In the genomic region with DNA sequence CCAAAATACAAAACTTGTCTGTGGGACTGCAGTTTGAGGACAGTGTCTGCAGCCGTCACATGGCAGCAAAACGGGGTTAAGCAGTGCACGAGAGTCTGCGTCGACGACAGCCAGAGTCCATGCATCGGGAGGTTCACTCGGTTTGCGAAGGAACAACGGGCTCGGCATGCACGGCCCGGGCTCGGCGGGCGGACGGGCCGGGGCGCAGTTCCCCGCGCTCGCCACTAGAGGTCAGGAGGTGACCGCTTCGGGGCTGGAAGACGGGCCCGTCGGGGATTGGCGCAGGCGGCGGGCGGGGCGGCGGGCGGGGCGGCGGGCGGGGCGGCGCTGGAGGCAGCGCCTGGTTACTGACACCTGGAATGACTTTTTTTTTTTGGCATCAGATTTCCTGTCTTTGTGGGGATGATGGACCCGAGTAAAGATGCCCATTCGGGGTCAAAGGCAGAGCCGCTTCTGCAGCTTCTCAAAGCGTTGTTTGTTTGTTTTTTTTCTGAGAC, we compare ENCODE assay signal across 8 cellular contexts. TPM values are rescaled to one million over a fixed set of nuclear protein-coding genes. Genes with fewer than 3 reads are reported as not detected.
A peak's percentile ranks its signal among the peaks of the same experiment; 100 is the strongest.
DNase-seq lines count a peak whose midpoint lies in the region; ATAC-seq, FAIRE-seq and TF ChIP-seq lines count a peak whose summit lies in the region.

No MANE protein-coding gene starts in this region.

- intact Hi-C loops in activated CD4-positive, alpha-beta T cell treated with anti-CD3 and anti-CD28 coated beads, Interleukin-2, amount 10 ng/mL, durations not matched to agents 24 days and 14 days (cut with micrococcal nuclease): loop anchor here (2.0 to 5.0 kb wide), 3 partner anchors 243 to 838 kb away; no protein-coding TSS in a partner anchor

- H3K4me3 ChIP-seq in liver (ENCODE audit: low read depth in 1 of 3, low read length in 3 of 3): no peak overlapping the region

- peaks cover 0 to 3% (median 2%) of the 10 kb centered on the region in 4 donors for H3K4me1 ChIP-seq in liver (ENCODE audit: control insufficient read depth in 4 of 4, insufficient read depth in 4 of 4, low read length in 3 of 4)

- H3K36me3 Mint-ChIP-seq in activated CD4-positive, alpha-beta T cell treated with anti-CD3 and anti-CD28 coated beads, Interleukin-2, amount 10 ng/mL, durations not matched to agents 24 days and 14 days (ENCODE audit: low read depth): no peaks in the 10 kb centered on the region
- H3K36me3 Mint-ChIP-seq in chondrocyte (ENCODE audit: low read depth): no peaks in the 10 kb centered on the region

- no peak for ATAC-seq in GM21381 (IDR thresholded peaks at IDR 0.05; ENCODE audit: unreplicated experiment)

- H3K4me1 Mint-ChIP-seq in activated CD4-positive, alpha-beta T cell treated with anti-CD3 and anti-CD28 coated beads, Interleukin-2, amount 10 ng/mL, durations not matched to agents 24 days and 14 days: peaks cover 5% of the 10 kb centered on the region
- H3K4me1 Mint-ChIP-seq in chondrocyte (ENCODE audit: low read depth): peaks cover 2% of the 10 kb centered on the region

- H3K27me3 ChIP-seq in liver (ENCODE audit: control insufficient read depth in 4 of 4, insufficient read depth in 4 of 4, low read length in 3 of 4): no peaks in the 10 kb centered on the region

- no peak overlapping the region for H3K27ac ChIP-seq in liver (ENCODE audit: low read depth in 1 of 2, low read length in 2 of 2)

- TF ChIP-seq CTCF in chondrocyte (IDR thresholded peaks at IDR 0.05) (peak; percentile 86), liver (IDR thresholded peaks at IDR 0.05; ENCODE audit: low read depth, low read length, missing input control) (peak; percentile 97)

- peak; percentile 81 to 88 for TF ChIP-seq RAD21 in liver (IDR thresholded peaks at IDR 0.05)

- TF ChIP-seq POLR2A in H54 (IDR thresholded peaks at IDR 0.05; ENCODE audit: low read depth, low read length): no peak

- no peaks in the 10 kb centered on the region for H3K9me3 Mint-ChIP-seq in activated CD4-positive, alpha-beta T cell treated with anti-CD3 and anti-CD28 coated beads, Interleukin-2, amount 10 ng/mL, durations not matched to agents 24 days and 14 days
- no peaks in the 10 kb centered on the region for H3K9me3 Mint-ChIP-seq in chondrocyte (ENCODE audit: low read depth)

- DNase-seq in C1 segment of cervical spinal cord (lab: John Stamatoyannopoulos, UW) (peak; percentile 15 to 87 (median 49)), H54 (ENCODE audit: insufficient read length, low spot score) (peak; percentile 92), NCI-H2227 treated with DMSO at 0.1 percent for 48 hours (lab: John Stamatoyannopoulos, UW) (peak; percentile 41), chondrocyte (ENCODE audit: low spot score) (peak; percentile 80)
- peak; percentile 97 for DNase-seq in activated CD4-positive, alpha-beta T cell treated with anti-CD3 and anti-CD28 coated beads, Interleukin-2, amount 10 ng/mL, durations not matched to agents 24 days and 14 days
- DNase-seq in stimulated activated CD4-positive, alpha-beta T cell treated with anti-CD3 and anti-CD28 coated beads, Interleukin-4, amount 100 ng/mL, for 24 hours: peak; percentile 88

- no peak overlapping the region for H3K9ac ChIP-seq in liver (ENCODE audit: low read depth in 1 of 2, low read length in 2 of 2)

- no peak overlapping the region for H3K4me3 Mint-ChIP-seq in activated CD4-positive, alpha-beta T cell treated with anti-CD3 and anti-CD28 coated beads, Interleukin-2, amount 10 ng/mL, durations not matched to agents 24 days and 14 days
- H3K4me3 Mint-ChIP-seq in chondrocyte (ENCODE audit: unreplicated experiment): no peak overlapping the region

- FAIRE-seq in H54 (lab: Jason Lieb, UNC): no peak

- H3K27ac Mint-ChIP-seq in activated CD4-positive, alpha-beta T cell treated with anti-CD3 and anti-CD28 coated beads, Interleukin-2, amount 10 ng/mL, durations not matched to agents 24 days and 14 days: no peak overlapping the region
- no peak overlapping the region for H3K27ac Mint-ChIP-seq in chondrocyte (ENCODE audit: unreplicated experiment)

- peaks cover 7% of the 10 kb centered on the region for H3K27me3 Mint-ChIP-seq in activated CD4-positive, alpha-beta T cell treated with anti-CD3 and anti-CD28 coated beads, Interleukin-2, amount 10 ng/mL, durations not matched to agents 24 days and 14 days
- peaks cover 6% of the 10 kb centered on the region for H3K27me3 Mint-ChIP-seq in chondrocyte (ENCODE audit: low read depth)

- no peaks in the 10 kb centered on the region for H3K9me3 ChIP-seq in liver (ENCODE audit: control insufficient read depth in 4 of 4, low read length in 3 of 4)

- WGBS in liver: 2% methylated on average over 44 of the region's 44 CpGs

- H3K36me3 ChIP-seq in liver (ENCODE audit: control insufficient read depth in 4 of 4, insufficient read depth in 3 of 4, low read depth in 1 of 4, low read length in 3 of 4): no peaks in the 10 kb centered on the region

TF ChIP-seq in liver, 16 proteins besides CTCF, POLR2A, EP300 and RAD21:
- no peak for TF ChIP-seq FOXA1 (IDR thresholded peaks at IDR 0.05)
- no peak for TF ChIP-seq TAF1 (conservative IDR thresholded peaks at IDR 0.05)
- no peak for TF ChIP-seq EGR1 (IDR thresholded peaks at IDR 0.05; ENCODE audit: low read depth in 2 of 2)
- TF ChIP-seq HNF4A (conservative IDR thresholded peaks at IDR 0.05): no peak
- TF ChIP-seq JUND (IDR thresholded peaks at IDR 0.05): no peak
- no peak for TF ChIP-seq GABPA (IDR thresholded peaks at IDR 0.05 in 1 of 2, conservative IDR thresholded peaks at IDR 0.05 in 1 of 2)
- TF ChIP-seq, protein P1, sequence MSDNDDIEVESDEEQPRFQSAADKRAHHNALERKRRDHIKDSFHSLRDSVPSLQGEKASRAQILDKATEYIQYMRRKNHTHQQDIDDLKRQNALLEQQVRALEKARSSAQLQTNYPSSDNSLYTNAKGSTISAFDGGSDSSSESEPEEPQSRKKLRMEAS (IDR thresholded peaks at IDR 0.05): no peak
- TF ChIP-seq, protein P2, sequence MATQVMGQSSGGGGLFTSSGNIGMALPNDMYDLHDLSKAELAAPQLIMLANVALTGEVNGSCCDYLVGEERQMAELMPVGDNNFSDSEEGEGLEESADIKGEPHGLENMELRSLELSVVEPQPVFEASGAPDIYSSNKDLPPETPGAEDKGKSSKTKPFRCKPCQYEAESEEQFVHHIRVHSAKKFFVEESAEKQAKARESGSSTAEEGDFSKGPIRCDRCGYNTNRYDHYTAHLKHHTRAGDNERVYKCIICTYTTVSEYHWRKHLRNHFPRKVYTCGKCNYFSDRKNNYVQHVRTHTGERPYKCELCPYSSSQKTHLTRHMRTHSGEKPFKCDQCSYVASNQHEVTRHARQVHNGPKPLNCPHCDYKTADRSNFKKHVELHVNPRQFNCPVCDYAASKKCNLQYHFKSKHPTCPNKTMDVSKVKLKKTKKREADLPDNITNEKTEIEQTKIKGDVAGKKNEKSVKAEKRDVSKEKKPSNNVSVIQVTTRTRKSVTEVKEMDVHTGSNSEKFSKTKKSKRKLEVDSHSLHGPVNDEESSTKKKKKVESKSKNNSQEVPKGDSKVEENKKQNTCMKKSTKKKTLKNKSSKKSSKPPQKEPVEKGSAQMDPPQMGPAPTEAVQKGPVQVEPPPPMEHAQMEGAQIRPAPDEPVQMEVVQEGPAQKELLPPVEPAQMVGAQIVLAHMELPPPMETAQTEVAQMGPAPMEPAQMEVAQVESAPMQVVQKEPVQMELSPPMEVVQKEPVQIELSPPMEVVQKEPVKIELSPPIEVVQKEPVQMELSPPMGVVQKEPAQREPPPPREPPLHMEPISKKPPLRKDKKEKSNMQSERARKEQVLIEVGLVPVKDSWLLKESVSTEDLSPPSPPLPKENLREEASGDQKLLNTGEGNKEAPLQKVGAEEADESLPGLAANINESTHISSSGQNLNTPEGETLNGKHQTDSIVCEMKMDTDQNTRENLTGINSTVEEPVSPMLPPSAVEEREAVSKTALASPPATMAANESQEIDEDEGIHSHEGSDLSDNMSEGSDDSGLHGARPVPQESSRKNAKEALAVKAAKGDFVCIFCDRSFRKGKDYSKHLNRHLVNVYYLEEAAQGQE (IDR thresholded peaks at IDR 0.05): no peak

RNA-seq across cellular contexts. Expression of a gene that starts 6.5 kb away (rescaled TPM):
- total RNA-seq in activated CD4-positive, alpha-beta T cell treated with anti-CD3 and anti-CD28 coated beads, Interleukin-2, amount 10 ng/mL, durations not matched to agents 24 days and 14 days: not detected in 2 replicates
- not detected in 3 replicates for total RNA-seq in chondrocyte
- total RNA-seq in liver: not detected
- polyA plus RNA-seq in liver: not detected

RNA-seq across cellular contexts. Expression of a gene that starts 37.6 kb away (rescaled TPM):
- 0.98 and 1.0 TPM in 2 replicates for total RNA-seq in activated CD4-positive, alpha-beta T cell treated with anti-CD3 and anti-CD28 coated beads, Interleukin-2, amount 10 ng/mL, durations not matched to agents 24 days and 14 days
- total RNA-seq in chondrocyte: 0.31 to 0.64 TPM (median 0.32 TPM) in 3 replicates
- total RNA-seq in liver: 1 to 10 TPM in 1 of 2 donors, under 1 TPM in 1; 0.84 to 1.0 TPM
- polyA plus RNA-seq in liver: under 1 TPM; 0.08 to 0.38 TPM

Comparison
In these comparisons a context has a peak if more than half of its experiments do, and no peak if none do; other contexts are left out.
1. DNase-seq: peak in every context shown above with its lines; median percentile 97 in activated CD4-positive, alpha-beta T cell treated with anti-CD3 and anti-CD28 coated beads, Interleukin-2, amount 10 ng/mL, durations not matched to agents 24 days and 14 days; 92 in H54; 88 in stimulated activated CD4-positive, alpha-beta T cell treated with anti-CD3 and anti-CD28 coated beads, Interleukin-4, amount 100 ng/mL, for 24 hours; 80 in chondrocyte; 49 in C1 segment of cervical spinal cord; 41 in NCI-H2227 treated with DMSO at 0.1 percent for 48 hours.